ENCODE assay signal across 8 cellular contexts in the genomic region with DNA sequence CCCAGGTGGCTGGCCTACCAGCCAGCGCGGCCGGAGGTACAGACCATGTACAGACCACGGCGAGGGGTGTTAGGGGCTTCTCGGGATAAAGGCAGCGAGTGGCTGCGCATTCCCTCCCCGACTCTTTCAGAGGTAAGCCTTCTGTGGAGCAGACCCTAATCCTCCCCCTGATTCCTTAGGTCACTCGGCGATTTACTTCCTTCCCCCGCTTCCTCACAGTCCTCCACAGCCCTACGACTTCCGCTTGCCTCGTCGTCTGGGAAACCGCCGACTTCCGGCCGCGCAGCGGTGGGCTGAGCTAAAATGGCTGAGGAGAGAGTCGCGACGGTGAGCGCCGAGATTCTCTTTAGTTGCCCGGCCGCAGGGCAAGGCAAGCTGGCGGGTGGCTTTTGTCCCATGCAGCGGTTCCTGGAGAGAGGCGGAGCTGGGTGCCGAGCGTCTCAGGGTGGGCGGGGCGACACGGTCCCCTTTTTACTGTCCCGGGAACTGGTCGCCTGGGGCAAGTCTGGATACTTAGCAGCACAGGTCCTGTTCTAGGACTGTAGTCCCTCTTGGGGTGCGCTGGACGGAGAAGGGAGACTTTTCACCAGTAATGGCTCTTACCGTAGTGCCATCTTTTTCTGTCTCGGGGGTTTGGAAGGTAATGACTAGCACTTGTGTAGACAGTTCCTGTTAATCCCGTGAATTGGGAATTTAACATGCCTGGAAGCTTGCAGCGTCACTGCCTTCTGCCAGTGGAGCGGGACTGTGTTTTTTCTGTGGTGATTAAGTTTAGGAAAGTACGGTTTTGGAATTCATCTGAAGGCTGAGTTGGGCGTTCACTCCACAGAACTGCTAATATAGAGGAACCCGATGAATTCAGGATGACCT. TPM values are rescaled to one million over a fixed set of nuclear protein-coding genes. Genes with fewer than 3 reads are reported as not detected.
DNase-seq lines count a peak whose midpoint lies in the region; ATAC-seq, FAIRE-seq and TF ChIP-seq lines count a peak whose summit lies in the region.

A gene with protein sequence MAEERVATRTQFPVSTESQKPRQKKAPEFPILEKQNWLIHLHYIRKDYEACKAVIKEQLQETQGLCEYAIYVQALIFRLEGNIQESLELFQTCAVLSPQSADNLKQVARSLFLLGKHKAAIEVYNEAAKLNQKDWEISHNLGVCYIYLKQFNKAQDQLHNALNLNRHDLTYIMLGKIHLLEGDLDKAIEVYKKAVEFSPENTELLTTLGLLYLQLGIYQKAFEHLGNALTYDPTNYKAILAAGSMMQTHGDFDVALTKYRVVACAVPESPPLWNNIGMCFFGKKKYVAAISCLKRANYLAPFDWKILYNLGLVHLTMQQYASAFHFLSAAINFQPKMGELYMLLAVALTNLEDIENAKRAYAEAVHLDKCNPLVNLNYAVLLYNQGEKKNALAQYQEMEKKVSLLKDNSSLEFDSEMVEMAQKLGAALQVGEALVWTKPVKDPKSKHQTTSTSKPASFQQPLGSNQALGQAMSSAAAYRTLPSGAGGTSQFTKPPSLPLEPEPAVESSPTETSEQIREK (plus strand): TSS at position 283 of the 870 bp plus-strand sequence. CDS start 21 bp downstream, at position 304.
A gene with protein sequence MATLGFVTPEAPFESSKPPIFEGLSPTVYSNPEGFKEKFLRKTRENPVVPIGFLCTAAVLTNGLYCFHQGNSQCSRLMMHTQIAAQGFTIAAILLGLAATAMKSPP (minus strand): TSS at position 258 of the 870 bp plus-strand sequence. CDS start 9,808 bp downstream, outside the sequence.

- no peaks in the 10 kb centered on the region for H3K4me1 ChIP-seq in GM12878 (ENCODE audit: control insufficient read depth, insufficient read depth, low read length)

- no peaks in the 10 kb centered on the region for H3K36me3 ChIP-seq in GM12878 (ENCODE audit: control insufficient read depth in 2 of 2, insufficient read depth in 2 of 2, low read length in 1 of 2)

- peak within 1 kb of the TSS; percentile 98 for H2AFZ ChIP-seq in GM12878 (ENCODE audit: control insufficient read depth, low read depth, low read length)

- CTCF ChIA-PET in GM12878 (lab: Yijun Ruan, JAX): interaction anchor here (0.7 to 1.9 kb wide), 5 partner anchors 10 to 151 kb away, joined by 3 to 10 read pairs (median 5); no protein-coding TSS in a partner anchor

- in situ Hi-C loops in SK-MEL-5 (cut with HindIII; ENCODE audit: low pct_unique_long_range_greater_than_20kb, low sequenced_read_pairs) (no loop called here), GM12878 (cut with MboI) (no loop called here)

- H3K27ac ChIP-seq in GM12878 (ENCODE audit: control insufficient read depth, insufficient read depth): peak within 1 kb of the TSS; percentile 73
- H3K27ac ChIP-seq in skin epidermis: peak within 1 kb of the TSS; percentile 15 to 95 (median 88)

- H3K9ac ChIP-seq in GM12878 (ENCODE audit: control insufficient read depth, insufficient read depth, low read length): peak within 1 kb of the TSS; percentile 84

- WGBS in GM12878 (ENCODE audit: insufficient coverage, insufficient replicate concordance, low lambda C conversion rate, missing lambda C conversion rate): 2% methylated on average over 49 of the region's 49 CpGs

- POLR2A ChIA-PET in GM12878 (lab: Charles Lee): interaction anchor here (0.6 kb wide), 1 partner anchor 87 kb away, joined by 5 read pairs; no protein-coding TSS in a partner anchor

- peak; percentile 88 for TF ChIP-seq POLR2A in GM12878 (IDR thresholded peaks at IDR 0.05; ENCODE audit: low read depth, low read length)

- H3K4me3 ChIP-seq in GM12878 (peak within 1 kb of the TSS; percentile 84), iPS-11a (ENCODE audit: low read depth, low read length) (peak within 1 kb of the TSS; percentile 56), skin epidermis (peak within 1 kb of the TSS; percentile 52 to 84 (median 75))

- H4K20me1 ChIP-seq in GM12878 (ENCODE audit: control insufficient read depth, insufficient read depth): no peaks in the 10 kb centered on the region

- TF ChIP-seq RAD21 in GM12878 (IDR thresholded peaks at IDR 0.05; ENCODE audit: insufficient read depth, low read depth, low read length): no peak

- SMC1A ChIA-PET in GM12878 (lab: Charles Lee; ENCODE audit: uncharacterized antibody, unreplicated experiment): interaction anchor here (0.7 to 1.4 kb wide), 2 partner anchors 96 to 213 kb away, joined by 3 read pairs; no protein-coding TSS in a partner anchor

- TF ChIP-seq EP300 in GM12878 (IDR thresholded peaks at IDR 0.05; ENCODE audit: borderline replicate concordance in 1 of 2, control insufficient read depth in 1 of 2, low read depth in 2 of 2, low read length in 2 of 2): no peak

- no peaks in the 10 kb centered on the region for H3K79me2 ChIP-seq in GM12878 (ENCODE audit: control insufficient read depth, insufficient read depth, low read length)

- BruUV-seq in GM12878 (replicated peaks; lab: Mats Ljungman, UMichigan): TSS peak; percentile 89

- DNase-seq in SK-MEL-5 (ENCODE audit: low read depth, low spot score): peak; percentile 90
- DNase-seq in GM12878 (ENCODE audit: low read depth, low spot score): peak; percentile 70
- DNase-seq in cerebellar nuclear complex (lab: John Stamatoyannopoulos, UW): no peak
- no peak for DNase-seq in stimulated activated naive CD4-positive, alpha-beta T cell treated with Interleukin-2 at 50 U/mL for 16 hours (lab: John Stamatoyannopoulos, UW)

- intact Hi-C loops in GM12878 (cut with micrococcal nuclease; ENCODE audit: unreplicated experiment): loop anchor here (2.0 kb wide), 1 partner anchor 97 kb away; the partner anchor contains the start of gene ADPGK

- peak; percentile 93 for FAIRE-seq in GM12878 (lab: Jason Lieb, UNC)

- peak; percentile 73 for ATAC-seq in GM18508 (IDR thresholded peaks at IDR 0.05; ENCODE audit: insufficient read depth, unreplicated experiment)
- ATAC-seq in HG02970 (IDR thresholded peaks at IDR 0.05; ENCODE audit: low FRiP score, unreplicated experiment): peak; percentile 92
- peak; percentile 99 for ATAC-seq in GM12878

- TF ChIP-seq CTCF in GM12878 (IDR thresholded peaks at IDR 0.05 in 2 of 3, conservative IDR thresholded peaks at IDR 0.05 in 1 of 3; ENCODE audit: control insufficient read depth in 2 of 3, extremely low read depth in 1 of 3, insufficient read depth in 1 of 3, low read depth in 3 of 3, low read length in 3 of 3): no peak

- RAD21 ChIA-PET in GM12878 (lab: Charles Lee; ENCODE audit: unreplicated experiment): no interaction called here

- no peaks in the 10 kb centered on the region for H3K27me3 ChIP-seq in GM12878 (replicated peaks in 1 of 2; ENCODE audit: control insufficient read depth in 2 of 2, insufficient read depth in 2 of 2, low read length in 1 of 2)

- peak within 1 kb of the TSS; percentile 79 for H3K4me2 ChIP-seq in GM12878 (ENCODE audit: control insufficient read depth, insufficient read depth)

- no peaks in the 10 kb centered on the region for H3K9me3 ChIP-seq in GM12878 (replicated peaks; ENCODE audit: control insufficient read depth, insufficient read depth, low read length)

RNA-seq across cellular contexts. Expression of the first gene that starts in this region (rescaled TPM):
- 35.4 and 39.5 TPM in 2 replicates for total RNA-seq in SK-MEL-5 (2014; rRNA removed; shearing (Covaris generic))
- polyA plus RNA-seq in SK-MEL-5 (2015; cell fraction: cytosol; rRNA removed): 29.1 and 39.9 TPM in 2 replicates
- 121 and 158 TPM in 2 replicates for polyA plus RNA-seq in SK-MEL-5 (2015; cell fraction: nucleus; rRNA removed)
- 65.4 and 69.1 TPM in 2 replicates for total RNA-seq in GM12878 (2013; cell fraction: nucleolus; rRNA removed)
- total RNA-seq in GM12878 (2014; rRNA removed) (8.0 and 10.6 TPM in 2 replicates), GM12878 (2014; rRNA removed; fragmentation: Illumina TruSeq; extraction: Trizol) (9.3 and 9.6 TPM in 2 replicates), GM12878 (2021) (9.1 and 9.4 TPM in 2 replicates)
- polyA plus RNA-seq in GM12878 (2011; ENCODE audit: low read depth): 8.2 TPM
- polyA plus RNA-seq in GM12878 (2011; rRNA removed) (22.1 and 33.4 TPM in 2 replicates), GM12878 (2014; fragmentation: Illumina TruSeq; extraction: Trizol) (10.2 and 22.7 TPM in 2 replicates), GM12878 (2014; fragmentation: Nextera tagmentation; extraction: Ambion mirVana) (10 to 100 TPM in 1 of 2 experiments, 1 to 10 TPM in 1; 9.5 to 13.7 TPM), GM12878 (2014; rRNA removed) (6.4 and 7.2 TPM in 2 replicates), GM12878 (2016; fragmentation: Nextera tagmentation; extraction: Ambion mirVana) (10 to 100 TPM; 13.7 to 14.4 TPM)
- 12.4 and 12.8 TPM in 2 replicates for polyA plus RNA-seq in GM12878 (2011; cell fraction: cytosol; rRNA removed)
- 31.0 and 46.3 TPM in 2 replicates for polyA plus RNA-seq in GM12878 (2011; cell fraction: nucleus; rRNA removed)
- 10.6 and 10.7 TPM in 2 replicates for polyA plus RNA-seq in GM12878 (2012)
- 20.0 and 27.1 TPM in 2 replicates for polyA minus RNA-seq in GM12878 (2011; rRNA and poly(A)+ RNA removed)
- 2.8 and 12.0 TPM in 2 replicates for polyA minus RNA-seq in GM12878 (2011; cell fraction: cytosol; rRNA and poly(A)+ RNA removed)
- 18.9 and 26.3 TPM in 2 replicates for polyA minus RNA-seq in GM12878 (2011; cell fraction: nucleus; rRNA and poly(A)+ RNA removed)

RNA-seq across cellular contexts. Expression of the second gene that starts in this region (rescaled TPM):
- total RNA-seq in SK-MEL-5 (2014; rRNA removed; shearing (Covaris generic)): 0.11 TPM in 1 of 2 replicates, not detected in the other
- not detected in 2 replicates for polyA plus RNA-seq in SK-MEL-5 (2015; cell fraction: cytosol; rRNA removed)
- not detected in 2 replicates for polyA plus RNA-seq in SK-MEL-5 (2015; cell fraction: nucleus; rRNA removed)
- total RNA-seq in GM12878 (2013; cell fraction: nucleolus; rRNA removed): 0.38 TPM in 1 of 2 replicates, not detected in the other
- total RNA-seq in GM12878 (2014; rRNA removed): 0.38 and 0.56 TPM in 2 replicates
- not detected in 2 replicates for total RNA-seq in GM12878 (2014; rRNA removed; fragmentation: Illumina TruSeq; extraction: Trizol)
- total RNA-seq in GM12878 (2021): 0.24 TPM in 1 of 2 replicates, not detected in the other
- polyA plus RNA-seq in GM12878 (2011; ENCODE audit: low read depth): not detected
- polyA plus RNA-seq in GM12878 (2011; rRNA removed): not detected in 2 replicates
- 0.04 TPM in 1 of 2 replicates, not detected in the other for polyA plus RNA-seq in GM12878 (2011; cell fraction: cytosol; rRNA removed)
- polyA plus RNA-seq in GM12878 (2011; cell fraction: nucleus; rRNA removed): 0.13 TPM in 1 of 2 replicates, not detected in the other
- polyA plus RNA-seq in GM12878 (2012): not detected in 2 replicates
- not detected in 2 replicates for polyA plus RNA-seq in GM12878 (2014; fragmentation: Illumina TruSeq; extraction: Trizol)
- under 1 TPM in 1 of 2 experiments, not detected in 1; 0.10 TPM for polyA plus RNA-seq in GM12878 (2014; fragmentation: Nextera tagmentation; extraction: Ambion mirVana)
- polyA plus RNA-seq in GM12878 (2014; rRNA removed): not detected in 2 replicates
- polyA plus RNA-seq in GM12878 (2016; fragmentation: Nextera tagmentation; extraction: Ambion mirVana): not detected
- polyA minus RNA-seq in GM12878 (2011; rRNA and poly(A)+ RNA removed): 0.22 and 0.36 TPM in 2 replicates
- polyA minus RNA-seq in GM12878 (2011; cell fraction: cytosol; rRNA and poly(A)+ RNA removed): not detected in 2 replicates
- polyA minus RNA-seq in GM12878 (2011; cell fraction: nucleus; rRNA and poly(A)+ RNA removed): 2.5 and 2.7 TPM in 2 replicates

Comparison
In these comparisons a context has a peak if more than half of its experiments do, and no peak if none do; other contexts are left out.
1. DNase-seq: peak in SK-MEL-5 (single experiment) and GM12878 (single experiment); none in cerebellar nuclear complex (0 of 2) and stimulated activated naive CD4-positive, alpha-beta T cell treated with Interleukin-2 at 50 U/mL for 16 hours (single experiment).
2. Peak in every context shown above with its lines, with median percentiles within 50 percentile points of each other: ATAC-seq and H3K4me3 ChIP-seq.